12 cellular contexts compared by ENCODE assay signal in the genomic region with DNA sequence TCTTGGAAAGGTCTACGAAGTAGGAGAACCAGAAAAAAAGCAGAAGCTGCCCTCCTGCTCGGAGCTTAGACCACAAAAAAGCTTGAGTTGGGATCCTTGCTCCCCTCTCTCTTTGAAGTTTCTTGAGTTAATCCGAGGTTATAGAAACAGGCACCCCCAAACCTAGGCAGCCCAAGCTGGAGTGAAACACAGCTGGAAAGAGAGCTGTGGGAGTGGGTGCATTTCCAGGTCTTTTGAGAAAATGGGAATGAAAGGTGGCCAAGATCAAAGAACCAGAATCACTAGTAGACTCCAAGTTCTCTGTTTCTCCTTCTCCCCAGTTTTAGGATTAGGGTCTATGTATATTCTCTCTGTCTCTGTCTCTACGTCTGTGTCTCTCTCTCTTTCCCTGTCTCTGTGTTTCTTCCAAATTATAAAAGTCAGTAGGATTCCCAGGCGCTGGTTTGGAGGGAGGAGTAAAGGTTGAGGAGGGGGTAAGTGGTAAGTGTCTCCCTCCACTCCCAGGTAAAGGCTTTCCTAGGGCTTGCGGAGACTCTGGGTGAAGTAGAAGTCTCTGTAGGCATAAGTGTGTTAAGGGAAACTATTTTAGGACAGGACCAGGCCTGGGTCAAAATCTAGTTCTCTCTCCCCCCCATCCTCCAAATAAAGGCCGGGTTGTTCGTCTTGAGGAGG. TPM values are rescaled to one million over a fixed set of nuclear protein-coding genes. Genes with fewer than 3 reads are reported as not detected.
"Had no signal": no experiment of that assay in that cellular context is flagged by ENCODE, and none has a peak within 500 bp of the region (broad histone marks: within the 10 kb centered on the region; RNA-seq: fewer than 3 reads in every experiment).

No MANE protein-coding gene starts in this region.

- H3K36me3 ChIP-seq: gastrocnemius medialis, SJCRH30, stomach had no signal

- H3K9me3 Mint-ChIP-seq: effector memory CD8-positive, alpha-beta T cell had no signal

- H3K27me3 ChIP-seq: SJCRH30 had no signal

- H3K27ac Mint-ChIP-seq: effector memory CD8-positive, alpha-beta T cell had no signal

- H3K4me3 ChIP-seq: gastrocnemius medialis, SJCRH30, stomach had no signal

- DNase-seq: activated T-cell treated with anti-CD3 and anti-CD28 coated beads, Interleukin-2, amount 50 U/mL, for 48 hours; effector memory CD8-positive, alpha-beta T cell; gastrocnemius medialis; left ventricle myocardium superior; SJCRH30; stimulated activated CD4-positive, alpha-beta T cell treated with anti-CD3 and anti-CD28 coated beads, Interleukin-15, amount 100 ng/mL, for 24 hours; stimulated activated CD4-positive, alpha-beta T cell treated with anti-CD3 and anti-CD28 coated beads, Interleukin-4, amount 100 ng/mL, for 24 hours; stomach had no signal

- H3K9me3 ChIP-seq: gastrocnemius medialis, SJCRH30 had no signal

- H3K27ac ChIP-seq: epithelial cell of prostate, gastrocnemius medialis, SJCRH30, stomach had no signal

- FAIRE-seq: urothelium cell line had no signal

- H3K4me1 ChIP-seq: SJCRH30 had no signal

- ATAC-seq: effector memory CD8-positive, alpha-beta T cell; gastrocnemius medialis; left ventricle myocardium superior had no signal

RNA-seq across cellular contexts. Expression of gene LHX2, which starts 2.9 kb away (rescaled TPM):
- total RNA-seq: gastrocnemius medialis, kidney epithelial cell, left ventricle myocardium superior, pulmonary artery endothelial cell had no signal
- polyA plus RNA-seq: stomach had no signal
